ENCODE assay signal across 8 cellular contexts in the genomic region with DNA sequence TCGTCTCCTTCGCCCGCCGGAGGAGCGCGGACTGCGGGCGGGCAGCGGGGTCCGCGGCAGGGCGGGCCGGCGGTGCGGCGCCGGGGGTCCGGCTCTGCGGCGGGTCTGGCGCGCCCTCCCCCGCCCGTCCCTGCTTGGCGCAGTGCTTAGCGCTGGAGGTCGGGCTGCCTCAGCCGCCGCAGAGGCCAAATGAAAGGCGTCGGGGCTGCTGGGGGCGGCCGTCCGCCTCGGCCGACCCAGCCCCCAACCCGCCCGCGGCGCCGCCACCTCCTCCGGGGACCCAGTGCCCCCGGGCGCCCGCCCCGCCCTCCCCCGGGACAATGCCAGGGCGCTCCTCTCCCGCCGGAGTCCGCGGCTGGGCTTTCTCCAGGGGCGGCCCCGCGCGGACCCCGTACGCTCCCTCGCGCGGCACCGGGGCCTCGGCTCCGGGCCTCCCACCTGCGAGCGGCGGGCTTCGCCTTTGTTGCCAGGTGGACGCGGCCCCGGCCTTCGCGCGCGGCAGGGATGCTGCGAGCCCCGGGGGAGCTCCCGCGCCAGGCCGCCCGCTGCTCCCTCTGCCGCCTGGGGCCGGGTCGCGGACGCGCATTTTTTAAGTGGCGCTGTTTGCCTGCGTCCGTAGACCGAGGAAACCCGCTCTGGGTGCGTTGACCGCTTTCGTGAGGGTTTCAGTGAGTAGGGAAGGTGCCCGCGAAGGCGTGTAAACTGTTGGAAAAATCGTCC. TPM values are rescaled to one million over a fixed set of nuclear protein-coding genes. Genes with fewer than 3 reads are reported as not detected.
DNase-seq lines count a peak whose midpoint lies in the region; ATAC-seq and TF ChIP-seq lines count a peak whose summit lies in the region.

No MANE protein-coding gene starts in this region.

- H3K27ac Mint-ChIP-seq in activated CD4-positive, alpha-beta T cell treated with anti-CD3 and anti-CD28 coated beads, Interleukin-2, amount 10 ng/mL, durations not matched to agents 7 days and 5 days = no peak overlapping the region

- H3K9me3 ChIP-seq in duodenal mucosa (ENCODE audit: control insufficient read depth in 1 of 2, low read length in 2 of 2) (no peaks in the 10 kb centered on the region), lower lobe of right lung (no peaks in the 10 kb centered on the region)

- POLR2A ChIA-PET in activated CD4-positive, alpha-beta T cell treated with anti-CD3 and anti-CD28 coated beads, Interleukin-2, amount 10 ng/mL, durations not matched to agents 7 days and 5 days (lab: Charles Lee) = no interaction called here

- H3K36me3 Mint-ChIP-seq in activated CD4-positive, alpha-beta T cell treated with anti-CD3 and anti-CD28 coated beads, Interleukin-2, amount 10 ng/mL, durations not matched to agents 7 days and 5 days (ENCODE audit: low read depth) = no peaks in the 10 kb centered on the region

- H3K4me3 Mint-ChIP-seq in activated CD4-positive, alpha-beta T cell treated with anti-CD3 and anti-CD28 coated beads, Interleukin-2, amount 10 ng/mL, durations not matched to agents 7 days and 5 days = peak overlapping the region; percentile 89

- peaks cover 22% of the 10 kb centered on the region for H3K27me3 Mint-ChIP-seq in activated CD4-positive, alpha-beta T cell treated with anti-CD3 and anti-CD28 coated beads, Interleukin-2, amount 10 ng/mL, durations not matched to agents 7 days and 5 days

- peak overlapping the region; percentile 66 to 84 for H3K9ac ChIP-seq in duodenal mucosa (ENCODE audit: low read depth in 1 of 2, low read length in 2 of 2)

- TF ChIP-seq CTCF in lower lobe of right lung (IDR thresholded peaks at IDR 0.05) = peak; percentile 14

- no peaks in the 10 kb centered on the region for H3K9me3 Mint-ChIP-seq in activated CD4-positive, alpha-beta T cell treated with anti-CD3 and anti-CD28 coated beads, Interleukin-2, amount 10 ng/mL, durations not matched to agents 7 days and 5 days

- peak overlapping the region; percentile 91 for H3K27ac ChIP-seq in duodenal mucosa (ENCODE audit: low read depth, low read length)
- H3K27ac ChIP-seq in lower lobe of right lung = peak overlapping the region; percentile 95

- CTCF ChIA-PET in activated CD4-positive, alpha-beta T cell treated with anti-CD3 and anti-CD28 coated beads, Interleukin-2, amount 10 ng/mL, durations not matched to agents 7 days and 5 days (lab: Charles Lee) = interaction anchor here (0.5 kb wide), 1 partner anchor 64 kb away, joined by 3 read pairs; no protein-coding TSS in a partner anchor

- peak overlapping the region; percentile 63 for H3K4me3 ChIP-seq in Jurkat, Clone E6-1 (ENCODE audit: low read length)
- H3K4me3 ChIP-seq in duodenal mucosa (ENCODE audit: low read depth in 1 of 2, low read length in 2 of 2) = peak overlapping the region; percentile 66 to 82
- peak overlapping the region; percentile 78 for H3K4me3 ChIP-seq in lower lobe of right lung

- H3K27me3 ChIP-seq in duodenal mucosa (ENCODE audit: control insufficient read depth in 1 of 2, insufficient read depth in 2 of 2, low read length in 2 of 2) (no peaks in the 10 kb centered on the region), lower lobe of right lung (ENCODE audit: low read depth) (no peaks in the 10 kb centered on the region)

- peaks cover 26 to 29% of the 10 kb centered on the region in 2 donors for H3K4me1 ChIP-seq in duodenal mucosa (ENCODE audit: control insufficient read depth in 1 of 2, insufficient read depth in 2 of 2, low read length in 2 of 2)
- H3K4me1 ChIP-seq in lower lobe of right lung = peaks cover 41% of the 10 kb centered on the region

- H3K36me3 ChIP-seq in duodenal mucosa (ENCODE audit: control insufficient read depth in 1 of 2, insufficient read depth in 2 of 2, low read length in 2 of 2) = no peaks in the 10 kb centered on the region
- no peaks in the 10 kb centered on the region for H3K36me3 ChIP-seq in lower lobe of right lung

- intact Hi-C loops in lower lobe of right lung (cut with DNase I) = loop anchor here (10.0 kb wide), 1 partner anchor 55 kb away; no protein-coding TSS in a partner anchor

- ATAC-seq in GM21529 (IDR thresholded peaks at IDR 0.05; ENCODE audit: unreplicated experiment) (peak; percentile 27), lower lobe of right lung (peak; percentile 11 to 31)

- peaks cover 20% of the 10 kb centered on the region for H3K4me1 Mint-ChIP-seq in activated CD4-positive, alpha-beta T cell treated with anti-CD3 and anti-CD28 coated beads, Interleukin-2, amount 10 ng/mL, durations not matched to agents 7 days and 5 days

- peak; percentile 48 for DNase-seq in EH (ENCODE audit: low read depth)
- no peak for DNase-seq in Jurkat, Clone E6-1 (ENCODE audit: low read depth, low spot score)
- peak; percentile 44 for DNase-seq in activated CD4-positive, alpha-beta T cell treated with anti-CD3 and anti-CD28 coated beads, Interleukin-2, amount 10 ng/mL, durations not matched to agents 7 days and 5 days
- peak; percentile 65 for DNase-seq in lower lobe of right lung
- DNase-seq in stimulated activated CD8-positive, alpha-beta memory T cell treated with anti-CD3 and anti-CD28 coated beads, Interleukin-12 subunit alpha, Interleukin-12 subunit beta, amount 100 ng/mL, for 4 hours (ENCODE audit: low read depth) = peak; percentile 25
- no peak for DNase-seq in mesenteric fat pad (ENCODE audit: low spot score)

RNA-seq across cellular contexts. Expression of a gene that starts 0.6 kb away (rescaled TPM):
- polyA plus RNA-seq in Jurkat, Clone E6-1 (2012; ENCODE audit: insufficient read depth, insufficient read length) = 49.5 TPM
- total RNA-seq in activated CD4-positive, alpha-beta T cell treated with anti-CD3 and anti-CD28 coated beads, Interleukin-2, amount 10 ng/mL, durations not matched to agents 7 days and 5 days = 10 to 100 TPM; 18.9 to 19.8 TPM
- total RNA-seq in lower lobe of right lung (582 TPM), mesenteric fat pad (298 TPM)

Comparison
In these comparisons a context has a peak if more than half of its experiments do, and no peak if none do; other contexts are left out.
1. DNase-seq: peak in EH (single experiment), activated CD4-positive, alpha-beta T cell treated with anti-CD3 and anti-CD28 coated beads, Interleukin-2, amount 10 ng/mL, durations not matched to agents 7 days and 5 days (single experiment), lower lobe of right lung (single experiment) and stimulated activated CD8-positive, alpha-beta memory T cell treated with anti-CD3 and anti-CD28 coated beads, Interleukin-12 subunit alpha, Interleukin-12 subunit beta, amount 100 ng/mL, for 4 hours (single experiment); none in Jurkat, Clone E6-1 (single experiment) and mesenteric fat pad (single experiment).
2. RNA of a gene that starts 0.6 kb away (total RNA-seq): 582 TPM in lower lobe of right lung (single experiment) and 298 TPM in mesenteric fat pad (single experiment); 18.9 to 19.8 TPM in activated CD4-positive, alpha-beta T cell treated with anti-CD3 and anti-CD28 coated beads, Interleukin-2, amount 10 ng/mL, durations not matched to agents 7 days and 5 days; every median in the first group is over 10 times any median in the second.
3. Peak in every context shown above with its lines, with median percentiles within 50 percentile points of each other: H3K4me3 ChIP-seq.